ENCODE assay signal across 10 cellular contexts in genomic region chr12:54414191-54414525, GRCh38. TPM values are rescaled to one million over a fixed set of nuclear protein-coding genes. Genes with fewer than 3 reads are reported as not detected.
A peak's percentile ranks its signal among the peaks of the same experiment; 100 is the strongest.
DNase-seq lines count a peak whose midpoint lies in the region; ATAC-seq and TF ChIP-seq lines count a peak whose summit lies in the region.
"Had no signal": no experiment of that assay in that cellular context is flagged by ENCODE, and none has a peak within 500 bp of the region (broad histone marks: within the 10 kb centered on the region; RNA-seq: fewer than 3 reads in every experiment).

No MANE protein-coding gene starts in this region.

- CTCF ChIA-PET in activated CD4-positive, alpha-beta T cell treated with anti-CD3 and anti-CD28 coated beads for 36 hours (lab: Charles Lee) = interaction anchor here (0.7 to 14.4 kb wide), 5 partner anchors 13 to 155 kb away, joined by 3 to 260 read pairs (median 13); no protein-coding TSS in a partner anchor
- CTCF ChIA-PET in activated B cell treated with CpG ODN at 0.5 μM for 24 hours (lab: Charles Lee) = interaction anchor here (11.4 kb wide), 1 partner anchor 13 kb away, joined by 143 read pairs; no protein-coding TSS in a partner anchor

- H3K27ac ChIP-seq in neuronal stem cell (replicated peaks; ENCODE audit: low read length) = no peak overlapping the region

- no peaks in the 10 kb centered on the region for H3K9me3 Mint-ChIP-seq in activated CD4-positive, alpha-beta T cell treated with anti-CD3 and anti-CD28 coated beads for 36 hours (ENCODE audit: low read depth)
- H3K9me3 Mint-ChIP-seq in activated B cell treated with CpG ODN at 0.5 μM for 24 hours = no peaks in the 10 kb centered on the region
- no peaks in the 10 kb centered on the region for H3K9me3 Mint-ChIP-seq in immature natural killer cell
- H3K9me3 Mint-ChIP-seq in stimulated activated memory B cell treated with anti-CD40 and anti-IgM and Interleukin-4, amounts not matched to agents 10 μg/mL and 1 μg/mL and 100 μg/mL, for 72 hours = no peaks in the 10 kb centered on the region
- H3K9me3 Mint-ChIP-seq in progenitor cell of endocrine pancreas (ENCODE audit: low read depth) = no peaks in the 10 kb centered on the region

- no peak overlapping the region for H3K4me3 ChIP-seq in neuronal stem cell (ENCODE audit: low read length in 2 of 2)

- no peak overlapping the region for H3K18ac ChIP-seq in neuronal stem cell (ENCODE audit: low read length)

- no peak overlapping the region for H3K4ac ChIP-seq in neuronal stem cell (ENCODE audit: low read length)

- H3K4me3 Mint-ChIP-seq in activated CD4-positive, alpha-beta T cell treated with anti-CD3 and anti-CD28 coated beads for 36 hours = no peak overlapping the region
- H3K4me3 Mint-ChIP-seq in activated B cell treated with CpG ODN at 0.5 μM for 24 hours (peak overlapping the region; percentile 20), immature natural killer cell (peak overlapping the region; percentile 75 to 85 (median 78)), progenitor cell of endocrine pancreas (ENCODE audit: low read depth) (no peak overlapping the region)
- no peak overlapping the region for H3K4me3 Mint-ChIP-seq in stimulated activated memory B cell treated with anti-CD40 and anti-IgM and Interleukin-4, amounts not matched to agents 10 μg/mL and 1 μg/mL and 100 μg/mL, for 72 hours

- H3K79me1 ChIP-seq in neuronal stem cell (ENCODE audit: low read depth, low read length) = peaks cover 7% of the 10 kb centered on the region

- no peak for DNase-seq in activated CD4-positive, alpha-beta T cell treated with anti-CD3 and anti-CD28 coated beads for 36 hours
- DNase-seq in activated CD4-positive, alpha-beta T cell treated with anti-CD3 and anti-CD28 coated beads for 48 hours = no peak
- DNase-seq in activated B cell treated with CpG ODN at 0.5 μM for 24 hours (no peak), immature natural killer cell (no peak), progenitor cell of endocrine pancreas (ENCODE audit: low spot score, unreplicated experiment) (no peak), NCI-H1105 treated with DMSO at 0.1 percent for 48 hours (lab: John Stamatoyannopoulos, UW) (no peak), neuronal stem cell (ENCODE audit: low spot score) (no peak)
- DNase-seq: ACHN, NCI-H2029 treated with DMSO at 0.1 percent for 48 hours had no signal

- H3K27me3 Mint-ChIP-seq in activated CD4-positive, alpha-beta T cell treated with anti-CD3 and anti-CD28 coated beads for 36 hours = no peaks in the 10 kb centered on the region
- H3K27me3 Mint-ChIP-seq in activated B cell treated with CpG ODN at 0.5 μM for 24 hours = no peaks in the 10 kb centered on the region
- peaks cover 10 to 33% (median 15%) of the 10 kb centered on the region in 3 donors for H3K27me3 Mint-ChIP-seq in immature natural killer cell (ENCODE audit: low read depth in 3 of 3)
- H3K27me3 Mint-ChIP-seq in stimulated activated memory B cell treated with anti-CD40 and anti-IgM and Interleukin-4, amounts not matched to agents 10 μg/mL and 1 μg/mL and 100 μg/mL, for 72 hours = peaks cover 14% of the 10 kb centered on the region
- H3K27me3 Mint-ChIP-seq in progenitor cell of endocrine pancreas = no peaks in the 10 kb centered on the region

- ATAC-seq in activated CD4-positive, alpha-beta T cell treated with anti-CD3 and anti-CD28 coated beads for 36 hours = no peak
- no peak for ATAC-seq in activated B cell treated with CpG ODN at 0.5 μM for 24 hours (ENCODE audit: low read depth)
- no peak for ATAC-seq in stimulated activated memory B cell treated with anti-CD40 and anti-IgM and Interleukin-4, amounts not matched to agents 10 μg/mL and 1 μg/mL and 100 μg/mL, for 72 hours

- H2BK120ac ChIP-seq in neuronal stem cell (ENCODE audit: low read depth, low read length) = no peak overlapping the region

- H2BK15ac ChIP-seq in neuronal stem cell (ENCODE audit: low read length) = no peak overlapping the region

- H3K4me1 Mint-ChIP-seq in activated CD4-positive, alpha-beta T cell treated with anti-CD3 and anti-CD28 coated beads for 36 hours = peaks cover 62% of the 10 kb centered on the region
- H3K4me1 Mint-ChIP-seq in activated B cell treated with CpG ODN at 0.5 μM for 24 hours (peaks cover 75% of the 10 kb centered on the region), immature natural killer cell (peaks cover 74 to 75% of the 10 kb centered on the region in 2 donors), progenitor cell of endocrine pancreas (ENCODE audit: low read depth) (peaks cover 29% of the 10 kb centered on the region)
- peaks cover 72% of the 10 kb centered on the region for H3K4me1 Mint-ChIP-seq in stimulated activated memory B cell treated with anti-CD40 and anti-IgM and Interleukin-4, amounts not matched to agents 10 μg/mL and 1 μg/mL and 100 μg/mL, for 72 hours

- H3K27me3 ChIP-seq in neuronal stem cell (ENCODE audit: control insufficient read depth in 3 of 3, insufficient read depth in 3 of 3, low read depth in 1 of 3, low read length in 3 of 3) = no peaks in the 10 kb centered on the region

- intact Hi-C loops in activated CD4-positive, alpha-beta T cell treated with anti-CD3 and anti-CD28 coated beads for 36 hours (cut with DNase I, micrococcal nuclease) = loop anchor here in 1 of 2 experiments (5.0 to 10.0 kb wide), 2 partner anchors 83 to 1211 kb away; partner anchors contain the start of gene NCKAP1L
- intact Hi-C loops in activated B cell treated with CpG ODN at 0.5 μM for 24 hours (cut with micrococcal nuclease) = loop anchor here (10.0 kb wide), 1 partner anchor 151 kb away; no protein-coding TSS in a partner anchor

- peaks cover 20% of the 10 kb centered on the region for H3K36me3 Mint-ChIP-seq in activated CD4-positive, alpha-beta T cell treated with anti-CD3 and anti-CD28 coated beads for 36 hours (ENCODE audit: low read depth)
- no peaks in the 10 kb centered on the region for H3K36me3 Mint-ChIP-seq in activated B cell treated with CpG ODN at 0.5 μM for 24 hours (ENCODE audit: low read depth)
- peaks cover 0 to 9% (median 0%) of the 10 kb centered on the region in 3 donors for H3K36me3 Mint-ChIP-seq in immature natural killer cell
- no peaks in the 10 kb centered on the region for H3K36me3 Mint-ChIP-seq in stimulated activated memory B cell treated with anti-CD40 and anti-IgM and Interleukin-4, amounts not matched to agents 10 μg/mL and 1 μg/mL and 100 μg/mL, for 72 hours
- no peaks in the 10 kb centered on the region for H3K36me3 Mint-ChIP-seq in progenitor cell of endocrine pancreas (ENCODE audit: insufficient read depth)

- no peak overlapping the region for H3K4me2 ChIP-seq in neuronal stem cell (ENCODE audit: insufficient read depth, low read length, poor library complexity, severe bottlenecking)

- no peak overlapping the region for H4K8ac ChIP-seq in neuronal stem cell (ENCODE audit: low read depth, low read length)

- H3K9ac ChIP-seq in neuronal stem cell (ENCODE audit: low read depth, low read length, poor library complexity) = no peak overlapping the region

- H3K9me3 ChIP-seq in neuronal stem cell (replicated peaks in 1 of 2; ENCODE audit: control insufficient read depth in 2 of 2, insufficient read depth in 1 of 2, low read depth in 1 of 2, low read length in 2 of 2) = no peaks in the 10 kb centered on the region

- no peak overlapping the region for H2AK5ac ChIP-seq in neuronal stem cell (ENCODE audit: low read depth, low read length)

- no CpG with 5 or more reads among the region's 3 CpGs for WGBS in neuronal stem cell (ENCODE audit: extremely low coverage in 2 of 2, insufficient read length in 2 of 2, insufficient replicate concordance in 1 of 2), 2 donors

- H3K23ac ChIP-seq in neuronal stem cell (ENCODE audit: low read depth, low read length, poor library complexity) = no peak overlapping the region

- POLR2A ChIA-PET in activated CD4-positive, alpha-beta T cell treated with anti-CD3 and anti-CD28 coated beads for 36 hours (lab: Charles Lee) = interaction anchor here (0.6 to 1.1 kb wide), 3 partner anchors 13 to 120 kb away, joined by 3 to 8 read pairs (median 4); no protein-coding TSS in a partner anchor
- POLR2A ChIA-PET in activated B cell treated with CpG ODN at 0.5 μM for 24 hours (lab: Charles Lee) = interaction anchor here (0.6 kb wide), 1 partner anchor 331 kb away, joined by 9 read pairs; no protein-coding TSS in a partner anchor

- H3K4me1 ChIP-seq in neuronal stem cell (ENCODE audit: control insufficient read depth in 2 of 2, insufficient read depth in 1 of 2, low read depth in 1 of 2, low read length in 2 of 2) = peaks cover 5 to 11% of the 10 kb centered on the region in 2 donors

- no peak overlapping the region for H3K14ac ChIP-seq in neuronal stem cell (ENCODE audit: low read length)

- no peak overlapping the region for H4K91ac ChIP-seq in neuronal stem cell (ENCODE audit: low read depth, low read length, poor library complexity)

- no peak overlapping the region for H2BK12ac ChIP-seq in neuronal stem cell (ENCODE audit: low read length)

- TF ChIP-seq CTCF in activated B cell treated with CpG ODN at 0.5 μM for 24 hours (IDR thresholded peaks at IDR 0.05) (no peak), progenitor cell of endocrine pancreas (IDR thresholded peaks at IDR 0.05; ENCODE audit: unreplicated experiment) (no peak)

- H3K27ac Mint-ChIP-seq in activated CD4-positive, alpha-beta T cell treated with anti-CD3 and anti-CD28 coated beads for 36 hours = peak overlapping the region; percentile 89
- H3K27ac Mint-ChIP-seq in activated B cell treated with CpG ODN at 0.5 μM for 24 hours (no peak overlapping the region), immature natural killer cell (peak overlapping the region; percentile 94 to 98 (median 96)), progenitor cell of endocrine pancreas (no peak overlapping the region)
- H3K27ac Mint-ChIP-seq in stimulated activated memory B cell treated with anti-CD40 and anti-IgM and Interleukin-4, amounts not matched to agents 10 μg/mL and 1 μg/mL and 100 μg/mL, for 72 hours = peak overlapping the region; percentile 74

- H2AFZ ChIP-seq in neuronal stem cell (ENCODE audit: low read length) = no peak overlapping the region

- H2BK5ac ChIP-seq in neuronal stem cell (ENCODE audit: low read length) = no peak overlapping the region

- H3K36me3 ChIP-seq in neuronal stem cell (replicated peaks in 1 of 2; ENCODE audit: control insufficient read depth in 2 of 2, insufficient read depth in 2 of 2, low read length in 2 of 2) = peaks cover 5 to 7% of the 10 kb centered on the region in 2 donors

RNA-seq across cellular contexts. Expression of gene ITGA5, which starts 4.9 kb away (rescaled TPM):
- 10 to 100 TPM; 38.6 to 58.0 TPM for total RNA-seq in activated CD4-positive, alpha-beta T cell treated with anti-CD3 and anti-CD28 coated beads for 36 hours
- total RNA-seq in activated B cell treated with CpG ODN at 0.5 μM for 24 hours (1.0 and 1.3 TPM in 2 replicates), progenitor cell of endocrine pancreas (32.2 and 37.8 TPM in 2 replicates)
- 100 to 1,000 TPM in 1 of 3 donors, 10 to 100 TPM in 2; 26.2 to 119 (median 65.5) TPM for polyA plus RNA-seq in immature natural killer cell
- 37.3 TPM for polyA plus RNA-seq in neuronal stem cell (2013, experiment 1 of 2)
- polyA plus RNA-seq in neuronal stem cell (2013, experiment 2 of 2) = 38.6 TPM

RNA-seq across cellular contexts. Expression of gene ZNF385A, which starts 29.6 kb away (rescaled TPM):
- total RNA-seq in activated CD4-positive, alpha-beta T cell treated with anti-CD3 and anti-CD28 coated beads for 36 hours = under 1 TPM; 0.73 to 0.74 TPM
- total RNA-seq in activated B cell treated with CpG ODN at 0.5 μM for 24 hours = 4.6 and 5.0 TPM in 2 replicates
- polyA plus RNA-seq in immature natural killer cell = 1 to 10 TPM; 1.8 to 2.7 (median 2.2) TPM
- total RNA-seq in progenitor cell of endocrine pancreas = 15.6 and 16.6 TPM in 2 replicates
- polyA plus RNA-seq in neuronal stem cell (2013, experiment 1 of 2) = 60.0 TPM
- 56.5 TPM for polyA plus RNA-seq in neuronal stem cell (2013, experiment 2 of 2)

RNA-seq across cellular contexts. Expression of gene GPR84, which starts 49.9 kb away (rescaled TPM):
- total RNA-seq in activated CD4-positive, alpha-beta T cell treated with anti-CD3 and anti-CD28 coated beads for 36 hours = 1 to 10 TPM in 1 of 2 experiments, under 1 TPM in 1; 0.98 to 1.7 TPM
- total RNA-seq in activated B cell treated with CpG ODN at 0.5 μM for 24 hours (not detected in 2 replicates), progenitor cell of endocrine pancreas (not detected in 2 replicates)
- polyA plus RNA-seq in immature natural killer cell = not detected
- polyA plus RNA-seq in neuronal stem cell (2013, experiment 1 of 2) = 0.03 TPM
- 0.04 TPM for polyA plus RNA-seq in neuronal stem cell (2013, experiment 2 of 2)

RNA-seq across cellular contexts. Expression of gene GTSF1, which starts 59.2 kb away (rescaled TPM):
- total RNA-seq in activated CD4-positive, alpha-beta T cell treated with anti-CD3 and anti-CD28 coated beads for 36 hours = 1 to 10 TPM; 6.8 to 7.2 TPM
- total RNA-seq in activated B cell treated with CpG ODN at 0.5 μM for 24 hours = 7.1 and 9.8 TPM in 2 replicates
- polyA plus RNA-seq in immature natural killer cell = 10 to 100 TPM; 14.1 to 22.7 (median 16.6) TPM
- not detected in 2 replicates for total RNA-seq in progenitor cell of endocrine pancreas
- not detected for polyA plus RNA-seq in neuronal stem cell (2013, experiment 1 of 2)
- polyA plus RNA-seq in neuronal stem cell (2013, experiment 2 of 2) = not detected

Comparison
In these comparisons a context has a peak if more than half of its experiments do, and no peak if none do; other contexts are left out.
1. H3K27ac Mint-ChIP-seq: peak in activated CD4-positive, alpha-beta T cell treated with anti-CD3 and anti-CD28 coated beads for 36 hours (single experiment), immature natural killer cell (6 of 6) and stimulated activated memory B cell treated with anti-CD40 and anti-IgM and Interleukin-4, amounts not matched to agents 10 μg/mL and 1 μg/mL and 100 μg/mL, for 72 hours (single experiment); none in activated B cell treated with CpG ODN at 0.5 μM for 24 hours (single experiment) and progenitor cell of endocrine pancreas (single experiment).
2. H3K4me3 Mint-ChIP-seq: peak in activated B cell treated with CpG ODN at 0.5 μM for 24 hours (single experiment) and immature natural killer cell (5 of 5); none in activated CD4-positive, alpha-beta T cell treated with anti-CD3 and anti-CD28 coated beads for 36 hours (single experiment), stimulated activated memory B cell treated with anti-CD40 and anti-IgM and Interleukin-4, amounts not matched to agents 10 μg/mL and 1 μg/mL and 100 μg/mL, for 72 hours (single experiment) and progenitor cell of endocrine pancreas (single experiment).
3. RNA of gene ITGA5, which starts 4.9 kb away (total RNA-seq): 38.6 to 58.0 TPM in activated CD4-positive, alpha-beta T cell treated with anti-CD3 and anti-CD28 coated beads for 36 hours and 32.2 to 37.8 TPM in progenitor cell of endocrine pancreas; 1.0 to 1.3 TPM in activated B cell treated with CpG ODN at 0.5 μM for 24 hours; every median in the first group is over 10 times any median in the second.